21 cellular contexts compared by ENCODE assay signal in the genomic region with DNA sequence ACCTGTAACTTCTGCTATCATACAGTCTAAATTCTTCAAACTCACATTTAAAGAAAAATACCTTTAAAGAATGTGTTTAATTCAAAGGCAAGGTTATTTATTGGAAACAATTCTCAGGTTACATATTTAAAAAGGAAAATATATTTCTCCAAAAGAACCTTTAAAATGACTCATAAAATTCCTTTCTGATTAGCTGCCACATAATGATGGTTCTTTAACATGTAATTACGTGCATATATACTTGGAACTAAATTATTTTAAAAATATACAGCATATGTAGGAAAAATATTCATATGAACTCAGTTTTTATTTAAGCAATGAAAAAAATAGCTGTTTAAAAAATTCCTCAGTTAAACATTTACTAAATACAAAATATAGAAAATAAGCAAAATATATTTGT.
DNase-seq lines count a peak whose midpoint lies in the region; ATAC-seq and TF ChIP-seq lines count a peak whose summit lies in the region.
"Had no signal": no experiment of that assay in that cellular context is flagged by ENCODE, and none has a peak within 500 bp of the region (broad histone marks: within the 10 kb centered on the region; RNA-seq: fewer than 3 reads in every experiment).

No MANE protein-coding gene starts in this region.

- no peaks in the 10 kb centered on the region for H4K20me1 ChIP-seq in fibroblast of lung (ENCODE audit: control insufficient read depth, extremely low read depth, insufficient read depth, low read length)

- H3K4me3 ChIP-seq in RWPE2 (ENCODE audit: severe bottlenecking) (no peak overlapping the region), fibroblast of lung (replicated peaks in 1 of 4; ENCODE audit: control extremely low read depth in 1 of 4, insufficient read depth in 1 of 4, low read depth in 3 of 4, low read length in 4 of 4) (no peak overlapping the region), skeletal muscle satellite cell (ENCODE audit: low read length) (no peak overlapping the region)
- H3K4me3 ChIP-seq: skin epidermis, tibial nerve had no signal

- peaks cover 27% of the 10 kb centered on the region for H3K4me1 ChIP-seq in RWPE2 (ENCODE audit: insufficient read depth, poor library complexity, severe bottlenecking)
- H3K4me1 ChIP-seq in fibroblast of lung (ENCODE audit: control insufficient read depth, extremely low read depth, insufficient read depth, low read length) = no peaks in the 10 kb centered on the region
- peaks cover 21% of the 10 kb centered on the region for H3K4me1 ChIP-seq in skeletal muscle satellite cell (ENCODE audit: control insufficient read depth, insufficient read depth, low read length)
- H3K4me1 ChIP-seq: Caco-2 had no signal

- no peak overlapping the region for H2AFZ ChIP-seq in fibroblast of lung (ENCODE audit: low read length)

- TF ChIP-seq CTCF in RWPE2 (IDR thresholded peaks at IDR 0.05; ENCODE audit: poor library complexity, severe bottlenecking) = no peak
- no peak for TF ChIP-seq CTCF in fibroblast of lung (conservative IDR thresholded peaks at IDR 0.05 in 1 of 2, IDR thresholded peaks at IDR 0.05 in 1 of 2; ENCODE audit: low read depth in 1 of 2, low read length in 2 of 2)

- no peaks in the 10 kb centered on the region for H3K79me2 ChIP-seq in fibroblast of lung (ENCODE audit: control insufficient read depth, insufficient read depth, low read length)

- no peaks in the 10 kb centered on the region for H3K27me3 ChIP-seq in RWPE2 (ENCODE audit: insufficient read depth, poor library complexity, severe bottlenecking)
- H3K27me3 ChIP-seq in fibroblast of lung (ENCODE audit: control insufficient read depth, insufficient read depth, low read length) = no peaks in the 10 kb centered on the region
- H3K27me3 ChIP-seq in skeletal muscle satellite cell (ENCODE audit: control insufficient read depth, insufficient read depth, low read length) = no peaks in the 10 kb centered on the region
- H3K27me3 ChIP-seq: brain microvascular endothelial cell, tibial nerve had no signal

- H3K36me3 ChIP-seq in RWPE2 (ENCODE audit: low read depth) (peaks cover 7% of the 10 kb centered on the region), fibroblast of lung (ENCODE audit: control insufficient read depth, insufficient read depth, low read length) (peaks cover 1% of the 10 kb centered on the region), skeletal muscle satellite cell (ENCODE audit: insufficient read depth, low read length) (peaks cover 4% of the 10 kb centered on the region)

- H3K9me3 ChIP-seq in RWPE2 (ENCODE audit: severe bottlenecking) (no peaks in the 10 kb centered on the region), fibroblast of lung (ENCODE audit: control insufficient read depth, insufficient read depth, low read depth, low read length) (no peaks in the 10 kb centered on the region), skeletal muscle satellite cell (replicated peaks; ENCODE audit: low read length) (no peaks in the 10 kb centered on the region)
- H3K9me3 ChIP-seq: Caco-2 had no signal

- peak; percentile 61; the same call in 2 of the 3 replicates for ATAC-seq in RWPE2 (ENCODE audit: low read depth)
- ATAC-seq: left colon, T-cell had no signal

- DNase-seq in GM03348 (ENCODE audit: low spot score) = peak; percentile 17
- DNase-seq in RWPE2 (ENCODE audit: low spot score) = no peak
- peak; percentile 21 to 36 for DNase-seq in fibroblast of lung (ENCODE audit: low read depth in 2 of 2)
- DNase-seq in NCI-H1694 (lab: John Stamatoyannopoulos, UW) = no peak
- DNase-seq in stimulated activated CD4-positive, alpha-beta T cell treated with anti-CD3 and anti-CD28 coated beads, Interleukin-4, amount 100 ng/mL, for 1 hour = no peak
- DNase-seq in SHP77 treated with DMSO at 0.1 percent for 48 hours (lab: John Stamatoyannopoulos, UW) = no peak
- DNase-seq: activated CD4-positive, alpha-beta T cell treated with anti-CD3 and anti-CD28 coated beads for 48 hours; activated naive CD8-positive, alpha-beta T cell treated with anti-CD3 and anti-CD28 coated beads for 36 hours; brain microvascular endothelial cell; Caco-2; left colon; midbrain; MM.1S; NCI-H1436 treated with DMSO at 0.1 percent for 48 hours; SHP77; stimulated activated CD4-positive, alpha-beta T cell treated with anti-CD3 and anti-CD28 coated beads, Interleukin-4, amount 100 ng/mL, for 24 hours; T-cell had no signal

- H3K9ac ChIP-seq in fibroblast of lung (ENCODE audit: insufficient read depth, low read length) (no peak overlapping the region), skeletal muscle satellite cell (ENCODE audit: low read depth, low read length) (peak overlapping the region; percentile 0)

- H3K4me2 ChIP-seq in fibroblast of lung (ENCODE audit: extremely low read depth, insufficient read depth, low read length) = peak overlapping the region; percentile 25
- peak overlapping the region; percentile 62 for H3K4me2 ChIP-seq in skeletal muscle satellite cell (ENCODE audit: low read length)

- H3K27ac ChIP-seq in RWPE2 (ENCODE audit: poor library complexity, severe bottlenecking) (peak overlapping the region; percentile 74), fibroblast of lung (ENCODE audit: insufficient read depth, low read length) (peak overlapping the region; percentile 19)
- H3K27ac ChIP-seq: brain microvascular endothelial cell, HL-60, tibial nerve had no signal

Comparison
In these comparisons a context has a peak if more than half of its experiments do, and no peak if none do; other contexts are left out.
1. DNase-seq: peak in GM03348 (single experiment) and fibroblast of lung (2 of 2); none in RWPE2 (single experiment), NCI-H1694 (single experiment), stimulated activated CD4-positive, alpha-beta T cell treated with anti-CD3 and anti-CD28 coated beads, Interleukin-4, amount 100 ng/mL, for 1 hour (single experiment) and SHP77 treated with DMSO at 0.1 percent for 48 hours (single experiment).